ENCODE assay signal across 8 cellular contexts in the genomic region with DNA sequence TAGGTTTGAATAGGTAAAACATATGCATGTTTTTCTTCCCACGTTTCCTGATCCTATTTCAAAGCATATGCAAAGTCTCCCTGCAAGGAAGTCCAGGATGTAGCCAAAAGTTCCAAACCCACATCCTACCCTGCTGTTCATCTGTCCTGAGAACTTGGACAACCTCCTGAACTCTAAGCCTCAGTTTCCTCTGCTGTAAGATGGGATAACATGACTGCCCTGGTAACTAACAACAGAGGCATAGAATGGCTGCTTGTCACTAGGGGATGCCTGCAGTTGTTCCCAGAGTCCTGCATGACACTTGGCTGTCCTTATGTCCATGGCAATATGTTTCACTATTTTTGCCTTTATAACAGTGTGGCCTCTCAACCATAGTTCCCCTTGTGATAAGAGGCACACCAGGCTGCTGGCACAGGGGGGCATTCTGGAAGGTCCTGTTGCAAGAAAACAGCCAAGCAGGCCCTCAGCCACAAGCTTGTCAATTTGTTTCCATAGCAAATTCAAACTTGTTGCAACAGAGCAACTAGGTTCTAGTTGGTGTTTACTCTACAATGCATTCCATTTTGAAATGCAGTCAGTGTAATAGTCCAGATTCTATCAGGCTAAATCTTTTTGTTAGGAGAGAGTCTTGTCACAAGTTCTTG. TPM values are rescaled to one million over a fixed set of nuclear protein-coding genes. Genes with fewer than 3 reads are reported as not detected.
DNase-seq lines count a peak whose midpoint lies in the region; ATAC-seq and TF ChIP-seq lines count a peak whose summit lies in the region.

No MANE protein-coding gene starts in this region.

- H3K4me1 ChIP-seq in CD4-positive, CD25-positive, alpha-beta regulatory T cell (ENCODE audit: control insufficient read depth, insufficient read depth, low read length, poor library complexity, severe bottlenecking): peaks cover 38% of the 10 kb centered on the region
- peaks cover 23% of the 10 kb centered on the region for H3K4me1 ChIP-seq in MM.1S (ENCODE audit: low read length)
- peaks cover 6 to 23% of the 10 kb centered on the region in 2 donors for H3K4me1 ChIP-seq in ascending aorta

- no peaks in the 10 kb centered on the region for H3K9me2 ChIP-seq in MM.1S (replicated peaks; ENCODE audit: insufficient read depth, low read length)

- no peaks in the 10 kb centered on the region for H3K27me3 Mint-ChIP-seq in CD4-positive, CD25-positive, alpha-beta regulatory T cell
- H3K27me3 Mint-ChIP-seq in dendritic cell treated with granulocyte-macrophage colony-stimulating factor and Interleukin-4, amounts not matched to agents 40 ng/mL and 50 ng/mL, for 4 days: no peaks in the 10 kb centered on the region
- H3K27me3 Mint-ChIP-seq in natural killer cell treated with Interleukin-12 subunit alpha and Interleukin-12 subunit beta and Interleukin-15 and Interleukin-18, amount 100 ng/mL, for 72 hours: no peaks in the 10 kb centered on the region

- H3K4me3 ChIP-seq in CD4-positive, CD25-positive, alpha-beta regulatory T cell (ENCODE audit: low read depth, low read length): peak overlapping the region; percentile 90
- H3K4me3 ChIP-seq in MM.1S (ENCODE audit: low read length) (peak overlapping the region; percentile 94), ascending aorta (peak overlapping the region in 1 of 2 donors; percentile 73)

- peaks cover 26% of the 10 kb centered on the region for H3F3A ChIP-seq in MM.1S (ENCODE audit: insufficient read depth, low read length)

- H3K27me3 ChIP-seq in CD4-positive, CD25-positive, alpha-beta regulatory T cell (ENCODE audit: control insufficient read depth, insufficient read depth, low read length): no peaks in the 10 kb centered on the region
- no peaks in the 10 kb centered on the region for H3K27me3 ChIP-seq in MM.1S (replicated peaks; ENCODE audit: insufficient read depth, low read length)
- no peaks in the 10 kb centered on the region for H3K27me3 ChIP-seq in ascending aorta

- H3K27ac Mint-ChIP-seq in CD4-positive, CD25-positive, alpha-beta regulatory T cell: peak overlapping the region; percentile 82 to 93 (median 92)
- H3K27ac Mint-ChIP-seq in dendritic cell treated with granulocyte-macrophage colony-stimulating factor and Interleukin-4, amounts not matched to agents 40 ng/mL and 50 ng/mL, for 4 days: peak overlapping the region; percentile 92
- H3K27ac Mint-ChIP-seq in natural killer cell treated with Interleukin-12 subunit alpha and Interleukin-12 subunit beta and Interleukin-15 and Interleukin-18, amount 100 ng/mL, for 72 hours: peak overlapping the region; percentile 85 to 97

- H3K4me2 ChIP-seq in MM.1S (ENCODE audit: low read depth, low read length): peak overlapping the region; percentile 87

- peak overlapping the region; percentile 93 to 97 (median 94) for H3K4me3 Mint-ChIP-seq in CD4-positive, CD25-positive, alpha-beta regulatory T cell
- H3K4me3 Mint-ChIP-seq in dendritic cell treated with granulocyte-macrophage colony-stimulating factor and Interleukin-4, amounts not matched to agents 40 ng/mL and 50 ng/mL, for 4 days: peak overlapping the region; percentile 57
- H3K4me3 Mint-ChIP-seq in natural killer cell treated with Interleukin-12 subunit alpha and Interleukin-12 subunit beta and Interleukin-15 and Interleukin-18, amount 100 ng/mL, for 72 hours: peak overlapping the region; percentile 97

- no peaks in the 10 kb centered on the region for H4K20me1 ChIP-seq in MM.1S (ENCODE audit: insufficient read depth, low read length)

- DNase-seq in CD4-positive, CD25-positive, alpha-beta regulatory T cell: no peak
- DNase-seq in MM.1S: no peak
- DNase-seq in natural killer cell treated with Interleukin-12 subunit alpha and Interleukin-12 subunit beta and Interleukin-15 and Interleukin-18, amount 100 ng/mL, for 72 hours (ENCODE audit: low spot score): no peak
- DNase-seq in NCI-H82 (lab: John Stamatoyannopoulos, UW): no peak
- DNase-seq in ascending aorta (ENCODE audit: low spot score in 2 of 2): no peak
- no peak for DNase-seq in NCI-H748 treated with DMSO at 0.1 percent for 48 hours (lab: John Stamatoyannopoulos, UW)

- intact Hi-C loops in dendritic cell treated with granulocyte-macrophage colony-stimulating factor and Interleukin-4, amounts not matched to agents 40 ng/mL and 50 ng/mL, for 4 days (cut with micrococcal nuclease): no loop called here
- intact Hi-C loops in ascending aorta (cut with DNase I): no loop called here

- no peaks in the 10 kb centered on the region for H3K36me3 Mint-ChIP-seq in CD4-positive, CD25-positive, alpha-beta regulatory T cell
- H3K36me3 Mint-ChIP-seq in dendritic cell treated with granulocyte-macrophage colony-stimulating factor and Interleukin-4, amounts not matched to agents 40 ng/mL and 50 ng/mL, for 4 days (ENCODE audit: low read depth): peaks cover 34% of the 10 kb centered on the region
- H3K36me3 Mint-ChIP-seq in natural killer cell treated with Interleukin-12 subunit alpha and Interleukin-12 subunit beta and Interleukin-15 and Interleukin-18, amount 100 ng/mL, for 72 hours: peaks cover 4% of the 10 kb centered on the region

- no peak overlapping the region for H2AFZ ChIP-seq in MM.1S (ENCODE audit: low read length)

- peak overlapping the region; percentile 83 for H3K27ac ChIP-seq in CD4-positive, CD25-positive, alpha-beta regulatory T cell (ENCODE audit: insufficient read depth, low read length, poor library complexity, severe bottlenecking)
- no peak overlapping the region for H3K27ac ChIP-seq in MM.1S (ENCODE audit: low read length)
- peak overlapping the region in 1 of 2 donors; percentile 89 for H3K27ac ChIP-seq in ascending aorta

- H3K36me3 ChIP-seq in CD4-positive, CD25-positive, alpha-beta regulatory T cell (ENCODE audit: control insufficient read depth, insufficient read depth, low read length): no peaks in the 10 kb centered on the region
- H3K36me3 ChIP-seq in MM.1S (replicated peaks; ENCODE audit: insufficient read depth, low read length): no peaks in the 10 kb centered on the region
- no peaks in the 10 kb centered on the region for H3K36me3 ChIP-seq in ascending aorta

- H3K9ac ChIP-seq in MM.1S (ENCODE audit: low read length): peak overlapping the region; percentile 85; the same call in 1 of the 2 replicates

- H3K9me3 Mint-ChIP-seq in CD4-positive, CD25-positive, alpha-beta regulatory T cell: no peaks in the 10 kb centered on the region
- no peaks in the 10 kb centered on the region for H3K9me3 Mint-ChIP-seq in dendritic cell treated with granulocyte-macrophage colony-stimulating factor and Interleukin-4, amounts not matched to agents 40 ng/mL and 50 ng/mL, for 4 days
- H3K9me3 Mint-ChIP-seq in natural killer cell treated with Interleukin-12 subunit alpha and Interleukin-12 subunit beta and Interleukin-15 and Interleukin-18, amount 100 ng/mL, for 72 hours: no peaks in the 10 kb centered on the region

- no peak for TF ChIP-seq CTCF in MM.1S (IDR thresholded peaks at IDR 0.05; ENCODE audit: low read length)
- TF ChIP-seq CTCF in ascending aorta (IDR thresholded peaks at IDR 0.05): no peak

- H3K4me1 Mint-ChIP-seq in CD4-positive, CD25-positive, alpha-beta regulatory T cell: peaks cover 17 to 49% (median 36%) of the 10 kb centered on the region in 4 donors
- H3K4me1 Mint-ChIP-seq in dendritic cell treated with granulocyte-macrophage colony-stimulating factor and Interleukin-4, amounts not matched to agents 40 ng/mL and 50 ng/mL, for 4 days (ENCODE audit: low read depth): peaks cover 39% of the 10 kb centered on the region
- peaks cover 35 to 38% of the 10 kb centered on the region in 2 donors for H3K4me1 Mint-ChIP-seq in natural killer cell treated with Interleukin-12 subunit alpha and Interleukin-12 subunit beta and Interleukin-15 and Interleukin-18, amount 100 ng/mL, for 72 hours (ENCODE audit: low read depth in 2 of 2)

- no peaks in the 10 kb centered on the region for H3K9me3 ChIP-seq in CD4-positive, CD25-positive, alpha-beta regulatory T cell (ENCODE audit: control insufficient read depth in 2 of 2, low read length in 2 of 2)
- H3K9me3 ChIP-seq in MM.1S (replicated peaks; ENCODE audit: insufficient read depth, low read length) (no peaks in the 10 kb centered on the region), ascending aorta (no peaks in the 10 kb centered on the region)

- ATAC-seq in CD4-positive, CD25-positive, alpha-beta regulatory T cell (ENCODE audit: low read depth in 2 of 2): no peak
- no peak for ATAC-seq in natural killer cell treated with Interleukin-12 subunit alpha and Interleukin-12 subunit beta and Interleukin-15 and Interleukin-18, amount 100 ng/mL, for 72 hours
- no peak for ATAC-seq in GM18511 (IDR thresholded peaks at IDR 0.05; ENCODE audit: unreplicated experiment)

- peaks cover 50% of the 10 kb centered on the region for H3K79me2 ChIP-seq in MM.1S (ENCODE audit: low read length)

RNA-seq across cellular contexts. Expression of gene HDGF, which starts 1.5 kb away (rescaled TPM):
- 87.6 TPM for total RNA-seq in CD4-positive, CD25-positive, alpha-beta regulatory T cell
- polyA plus RNA-seq in CD4-positive, CD25-positive, alpha-beta regulatory T cell: 10 to 100 TPM; 26.9 to 50.2 (median 36.7) TPM
- 100 to 1,000 TPM; 208 to 308 TPM for total RNA-seq in natural killer cell treated with Interleukin-12 subunit alpha and Interleukin-12 subunit beta and Interleukin-15 and Interleukin-18, amount 100 ng/mL, for 72 hours
- total RNA-seq in ascending aorta: 153 TPM

RNA-seq across cellular contexts. Expression of gene MRPL24, which starts 12.1 kb away (rescaled TPM):
- total RNA-seq in CD4-positive, CD25-positive, alpha-beta regulatory T cell: 18.2 TPM
- polyA plus RNA-seq in CD4-positive, CD25-positive, alpha-beta regulatory T cell: 10 to 100 TPM; 72.5 to 86.4 (median 79.3) TPM
- 10 to 100 TPM; 52.9 to 71.2 TPM for total RNA-seq in natural killer cell treated with Interleukin-12 subunit alpha and Interleukin-12 subunit beta and Interleukin-15 and Interleukin-18, amount 100 ng/mL, for 72 hours
- 17.0 TPM for total RNA-seq in ascending aorta

RNA-seq across cellular contexts. Expression of gene PRCC, which starts 14.4 kb away (rescaled TPM):
- total RNA-seq in CD4-positive, CD25-positive, alpha-beta regulatory T cell: 67.8 TPM
- 10 to 100 TPM; 35.5 to 43.3 (median 36.4) TPM for polyA plus RNA-seq in CD4-positive, CD25-positive, alpha-beta regulatory T cell
- total RNA-seq in natural killer cell treated with Interleukin-12 subunit alpha and Interleukin-12 subunit beta and Interleukin-15 and Interleukin-18, amount 100 ng/mL, for 72 hours: 100 to 1,000 TPM in 1 of 2 donors, 10 to 100 TPM in 1; 86.2 to 116 TPM
- total RNA-seq in ascending aorta: 16.3 TPM

RNA-seq across cellular contexts. Expression of gene ISG20L2, which starts 24.4 kb away (rescaled TPM):
- total RNA-seq in CD4-positive, CD25-positive, alpha-beta regulatory T cell: 76.7 TPM
- polyA plus RNA-seq in CD4-positive, CD25-positive, alpha-beta regulatory T cell: 10 to 100 TPM; 15.8 to 17.8 (median 17.0) TPM
- total RNA-seq in natural killer cell treated with Interleukin-12 subunit alpha and Interleukin-12 subunit beta and Interleukin-15 and Interleukin-18, amount 100 ng/mL, for 72 hours: 10 to 100 TPM; 67.5 to 97.5 TPM
- total RNA-seq in ascending aorta: 7.8 TPM

RNA-seq across cellular contexts. Expression of gene METTL25B, which starts 24.7 kb away (rescaled TPM):
- total RNA-seq in CD4-positive, CD25-positive, alpha-beta regulatory T cell: 19.0 TPM
- polyA plus RNA-seq in CD4-positive, CD25-positive, alpha-beta regulatory T cell: 1 to 10 TPM; 4.3 to 8.7 (median 7.2) TPM
- 10 to 100 TPM; 33.0 to 37.4 TPM for total RNA-seq in natural killer cell treated with Interleukin-12 subunit alpha and Interleukin-12 subunit beta and Interleukin-15 and Interleukin-18, amount 100 ng/mL, for 72 hours
- total RNA-seq in ascending aorta: 9.9 TPM
